15 cellular contexts compared by ENCODE assay signal in genomic region chr9:89888677-89889076, GRCh38.
"Had no signal": no experiment of that assay in that cellular context is flagged by ENCODE, and none has a peak within 500 bp of the region (broad histone marks: within the 10 kb centered on the region; RNA-seq: fewer than 3 reads in every experiment).

No MANE protein-coding gene starts in this region.

- DNase-seq: activated CD4-positive, alpha-beta T cell treated with anti-CD3 and anti-CD28 coated beads, Interleukin-2, amount 50 U/mL, for 1 hour; activated T-cell treated with anti-CD3 and anti-CD28 coated beads, Interleukin-2, amount 50 U/mL, for 1 hour; colonic mucosa; esophagus squamous epithelium; hippocampal formation; kidney; left ventricle myocardium superior; T-cell; T-helper 9 cell had no signal

- H3K27ac ChIP-seq: adrenal gland, cardiac muscle cell, colonic mucosa, esophagus squamous epithelium had no signal

- ATAC-seq: activated CD4-positive, CD25-positive, alpha-beta regulatory T cell treated with anti-CD3 and anti-CD28 coated beads, Interleukin-2, amount 50 U/mL, for 24 hours; left ventricle myocardium superior; sciatic nerve; T-cell had no signal

- H3K36me3 ChIP-seq: adrenal gland, cardiac muscle cell, colonic mucosa, esophagus squamous epithelium had no signal

- H3K27me3 Mint-ChIP-seq: activated naive CD4-positive, alpha-beta T cell treated with anti-CD3 and anti-CD28 coated beads, Interleukin-2, amount 50 U/mL, for 24 hours; T-cell had no signal

- H3K9me3 Mint-ChIP-seq: activated naive CD4-positive, alpha-beta T cell treated with anti-CD3 and anti-CD28 coated beads, Interleukin-2, amount 50 U/mL, for 24 hours; mesothelial cell of epicardium; T-cell had no signal

- H3K27me3 ChIP-seq: adrenal gland, cardiac muscle cell, colonic mucosa, esophagus squamous epithelium had no signal

- H3K4me3 ChIP-seq: adrenal gland, cardiac muscle cell, colonic mucosa, esophagus squamous epithelium had no signal

- H3K4me1 Mint-ChIP-seq: activated naive CD4-positive, alpha-beta T cell treated with anti-CD3 and anti-CD28 coated beads, Interleukin-2, amount 50 U/mL, for 24 hours; T-cell had no signal

- H3K4me3 Mint-ChIP-seq: activated naive CD4-positive, alpha-beta T cell treated with anti-CD3 and anti-CD28 coated beads, Interleukin-2, amount 50 U/mL, for 24 hours; mesothelial cell of epicardium; T-cell had no signal

- H3K36me3 Mint-ChIP-seq: activated naive CD4-positive, alpha-beta T cell treated with anti-CD3 and anti-CD28 coated beads, Interleukin-2, amount 50 U/mL, for 24 hours; mesothelial cell of epicardium; T-cell had no signal

- H3K27ac Mint-ChIP-seq: activated naive CD4-positive, alpha-beta T cell treated with anti-CD3 and anti-CD28 coated beads, Interleukin-2, amount 50 U/mL, for 24 hours; mesothelial cell of epicardium; T-cell had no signal

- H3K4me1 ChIP-seq: colonic mucosa had no signal

- H3K9me3 ChIP-seq: adrenal gland, colonic mucosa, esophagus squamous epithelium had no signal
